ENCODE assay signal across 9 cellular contexts in the genomic region with DNA sequence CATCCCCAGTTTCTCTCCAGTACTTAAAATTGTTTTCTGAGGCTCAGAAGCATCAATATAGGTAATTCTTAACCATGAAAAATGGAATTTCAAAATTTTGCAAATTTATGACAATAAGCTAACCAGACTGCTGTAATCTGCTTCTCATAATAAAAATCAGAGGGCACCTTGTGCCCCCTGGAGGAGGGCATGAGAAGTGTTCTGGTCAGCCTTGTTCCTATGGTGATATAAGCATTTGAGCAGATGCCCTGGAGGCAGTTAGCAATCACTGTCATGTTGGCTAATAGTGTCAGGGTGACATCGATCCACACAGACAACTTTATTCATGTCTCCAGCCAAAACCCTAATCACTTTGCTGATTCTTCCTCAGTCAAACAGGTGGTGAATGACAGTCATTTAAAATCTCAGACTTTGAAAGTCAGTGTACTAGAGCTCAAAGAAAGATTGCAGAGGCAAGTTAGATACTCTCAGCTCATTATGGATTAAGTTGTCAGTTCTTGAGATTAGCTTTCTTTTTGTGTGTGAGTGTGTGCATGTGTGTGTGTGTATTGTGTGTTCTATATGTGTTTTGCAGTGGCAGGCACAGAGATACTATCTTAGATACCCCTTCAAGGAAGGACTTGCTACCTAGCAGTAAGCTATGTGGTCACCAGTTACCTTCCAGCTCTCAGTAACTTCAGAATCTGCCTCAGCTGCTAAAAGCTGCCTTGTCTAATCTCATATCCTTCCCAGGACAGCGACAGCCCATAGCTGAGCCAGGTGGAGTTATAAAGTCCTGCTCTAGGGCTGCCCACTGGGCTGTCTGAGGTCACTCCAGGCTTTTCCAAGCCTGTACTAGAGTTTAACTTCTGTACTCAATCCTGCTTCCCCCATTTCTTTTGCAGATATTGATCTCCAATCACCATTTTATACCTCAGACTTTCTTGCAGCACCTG.
DNase-seq lines count a peak whose midpoint lies in the region; ATAC-seq, FAIRE-seq and TF ChIP-seq lines count a peak whose summit lies in the region.
"Had no signal": no experiment of that assay in that cellular context is flagged by ENCODE, and none has a peak within 500 bp of the region (broad histone marks: within the 10 kb centered on the region; RNA-seq: fewer than 3 reads in every experiment).

No MANE protein-coding gene starts in this region.

- no peaks in the 10 kb centered on the region for H3K36me3 ChIP-seq in GM12878 (ENCODE audit: control insufficient read depth in 2 of 2, insufficient read depth in 2 of 2, low read length in 1 of 2)
- H3K36me3 ChIP-seq in trophoblast cell (ENCODE audit: control insufficient read depth in 1 of 2, insufficient read depth in 2 of 2, low read length in 2 of 2) = no peaks in the 10 kb centered on the region
- H3K36me3 ChIP-seq in tibial artery = no peaks in the 10 kb centered on the region

- FAIRE-seq in GM12878 (lab: Jason Lieb, UNC) = no peak
- FAIRE-seq: G401.6 had no signal

- H4K20me1 ChIP-seq in GM12878 (ENCODE audit: control insufficient read depth, insufficient read depth) = no peaks in the 10 kb centered on the region

- H3K27ac Mint-ChIP-seq in activated CD4-positive, alpha-beta T cell treated with anti-CD3 and anti-CD28 coated beads for 36 hours = no peak overlapping the region

- CTCF ChIA-PET in activated CD4-positive, alpha-beta T cell treated with anti-CD3 and anti-CD28 coated beads for 36 hours (lab: Charles Lee) = interaction anchor here (0.7 to 1.2 kb wide), 2 partner anchors 9 to 542 kb away, joined by 4 read pairs; no protein-coding TSS in a partner anchor
- CTCF ChIA-PET in GM12878 (lab: Yijun Ruan, JAX) = interaction anchor here (0.8 to 2.9 kb wide), 9 partner anchors 8 to 348 kb away, joined by 3 to 12 read pairs (median 3); no protein-coding TSS in a partner anchor

- H4K12ac ChIP-seq in trophoblast cell (ENCODE audit: low read depth, low read length) = no peak overlapping the region

- no peak overlapping the region for H3K14ac ChIP-seq in trophoblast cell (ENCODE audit: low read length)

- no peak for TF ChIP-seq RAD21 in GM12878 (IDR thresholded peaks at IDR 0.05; ENCODE audit: insufficient read depth, low read depth, low read length)

- H3K9me3 Mint-ChIP-seq in activated CD4-positive, alpha-beta T cell treated with anti-CD3 and anti-CD28 coated beads for 36 hours (ENCODE audit: low read depth) = no peaks in the 10 kb centered on the region

- H2BK12ac ChIP-seq in trophoblast cell (ENCODE audit: low read length) = no peak overlapping the region

- no peaks in the 10 kb centered on the region for H3K36me3 Mint-ChIP-seq in activated CD4-positive, alpha-beta T cell treated with anti-CD3 and anti-CD28 coated beads for 36 hours (ENCODE audit: low read depth)

- POLR2A ChIA-PET in activated CD4-positive, alpha-beta T cell treated with anti-CD3 and anti-CD28 coated beads for 36 hours (lab: Charles Lee) = no interaction called here
- POLR2A ChIA-PET in GM12878 (lab: Charles Lee) = interaction anchor here (0.6 kb wide), 1 partner anchor 517 kb away, joined by 4 read pairs; no protein-coding TSS in a partner anchor

- H2AFZ ChIP-seq in GM12878 (ENCODE audit: control insufficient read depth, low read depth, low read length) (no peak overlapping the region), trophoblast cell (ENCODE audit: insufficient read depth, low read length, poor library complexity) (no peak overlapping the region)

- H2BK120ac ChIP-seq in trophoblast cell (ENCODE audit: insufficient read depth, low read length, poor library complexity) = no peak overlapping the region

- H4K91ac ChIP-seq in trophoblast cell (ENCODE audit: low read depth, low read length) = no peak overlapping the region

- 0% methylated on average over 2 of the region's 2 CpGs for WGBS in GM12878 (ENCODE audit: insufficient coverage, insufficient replicate concordance, low lambda C conversion rate, missing lambda C conversion rate)
- WGBS in trophoblast cell (ENCODE audit: extremely low coverage, insufficient coverage, insufficient read length) = no CpG with 5 or more reads among the region's 2 CpGs

- no peaks in the 10 kb centered on the region for H3K79me2 ChIP-seq in GM12878 (ENCODE audit: control insufficient read depth, insufficient read depth, low read length)
- H3K79me2 ChIP-seq in trophoblast cell (ENCODE audit: control insufficient read depth, insufficient read depth, low read length, poor library complexity) = no peaks in the 10 kb centered on the region

- H3K18ac ChIP-seq in trophoblast cell (ENCODE audit: low read length) = no peak overlapping the region

- RAD21 ChIA-PET in GM12878 (lab: Charles Lee; ENCODE audit: unreplicated experiment) = interaction anchor here (0.9 kb wide), 1 partner anchor 1014 kb away, joined by 4 read pairs; no protein-coding TSS in a partner anchor

- no peak for TF ChIP-seq EP300 in GM12878 (IDR thresholded peaks at IDR 0.05; ENCODE audit: borderline replicate concordance in 1 of 2, control insufficient read depth in 1 of 2, low read depth in 2 of 2, low read length in 2 of 2)

- H3K4me1 ChIP-seq in GM12878 (ENCODE audit: control insufficient read depth, insufficient read depth, low read length) (no peaks in the 10 kb centered on the region), trophoblast cell (ENCODE audit: control insufficient read depth in 1 of 2, insufficient read depth in 2 of 2, low read length in 2 of 2) (no peaks in the 10 kb centered on the region), tibial artery (no peaks in the 10 kb centered on the region)

- H3K4ac ChIP-seq in trophoblast cell (ENCODE audit: low read depth, low read length) = no peak overlapping the region

- H3K4me1 Mint-ChIP-seq in activated CD4-positive, alpha-beta T cell treated with anti-CD3 and anti-CD28 coated beads for 36 hours = no peaks in the 10 kb centered on the region

- intact Hi-C loops in activated CD4-positive, alpha-beta T cell treated with anti-CD3 and anti-CD28 coated beads for 36 hours (cut with DNase I, micrococcal nuclease) = no loop called here
- intact Hi-C loops in GM12878 (cut with micrococcal nuclease; ENCODE audit: unreplicated experiment) (no loop called here), tibial artery (cut with DNase I; ENCODE audit: low total_unique reads) (no loop called here)

- in situ Hi-C loops in GM12878 (cut with MboI) = no loop called here

- peak; percentile 24 for DNase-seq in activated CD4-positive, alpha-beta T cell treated with anti-CD3 and anti-CD28 coated beads for 36 hours
- no peak for DNase-seq in activated CD4-positive, alpha-beta T cell treated with anti-CD3 and anti-CD28 coated beads, Interleukin-2, amount 50 U/mL, for 4 hours
- DNase-seq in NB4 (ENCODE audit: low read depth) (peak; percentile 34), GM12878 (ENCODE audit: low read depth, low spot score) (no peak), trophoblast cell (peak; percentile 52 to 67), cerebellar nuclear complex (lab: John Stamatoyannopoulos, UW) (no peak), tibial artery (no peak), NOMO-1 treated with dmso at 0.1 percent for 144 hours (lab: John Stamatoyannopoulos, UW; ENCODE audit: unreplicated experiment) (no peak)

- no peaks in the 10 kb centered on the region for H3K27me3 ChIP-seq in GM12878 (replicated peaks in 1 of 2; ENCODE audit: control insufficient read depth in 2 of 2, insufficient read depth in 2 of 2, low read length in 1 of 2)
- no peaks in the 10 kb centered on the region for H3K27me3 ChIP-seq in trophoblast cell (ENCODE audit: insufficient read depth, low read length)
- no peaks in the 10 kb centered on the region for H3K27me3 ChIP-seq in tibial artery

- H3K4me3 ChIP-seq in NB4 (ENCODE audit: low read depth, low read length) (no peak overlapping the region), GM12878 (no peak overlapping the region), trophoblast cell (ENCODE audit: low read depth, low read length) (no peak overlapping the region), tibial artery (no peak overlapping the region)

- H3K9me3 ChIP-seq in GM12878 (replicated peaks; ENCODE audit: control insufficient read depth, insufficient read depth, low read length) = no peaks in the 10 kb centered on the region
- H3K9me3 ChIP-seq in trophoblast cell (ENCODE audit: insufficient read depth, low read depth, low read length) = no peaks in the 10 kb centered on the region
- H3K9me3 ChIP-seq in tibial artery = no peaks in the 10 kb centered on the region

- H2AK5ac ChIP-seq in trophoblast cell (ENCODE audit: low read length) = no peak overlapping the region

- BruUV-seq in GM12878 (replicated peaks; lab: Mats Ljungman, UMichigan) = no TSS peak

- TF ChIP-seq CTCF in NB4 (IDR thresholded peaks at IDR 0.05; ENCODE audit: low read depth, low read length) (peak; percentile 58), GM12878 (IDR thresholded peaks at IDR 0.05 in 2 of 3, conservative IDR thresholded peaks at IDR 0.05 in 1 of 3; ENCODE audit: control insufficient read depth in 2 of 3, extremely low read depth in 1 of 3, insufficient read depth in 1 of 3, low read depth in 3 of 3, low read length in 3 of 3) (peak in 1 of 3 experiments; percentile 24; a peak in 1 of 6 replicates), tibial artery (IDR thresholded peaks at IDR 0.05) (peak in 1 of 2 experiments; percentile 15)

- H3K27me3 Mint-ChIP-seq in activated CD4-positive, alpha-beta T cell treated with anti-CD3 and anti-CD28 coated beads for 36 hours = no peaks in the 10 kb centered on the region

- no peak for TF ChIP-seq POLR2A in NB4 (IDR thresholded peaks at IDR 0.05; ENCODE audit: extremely low read depth, insufficient read length)
- no peak for TF ChIP-seq POLR2A in GM12878 (IDR thresholded peaks at IDR 0.05; ENCODE audit: low read depth, low read length)

- no peak for ATAC-seq in activated CD4-positive, alpha-beta T cell treated with anti-CD3 and anti-CD28 coated beads for 36 hours
- ATAC-seq in GM12878 = peak; percentile 62

- H3K27ac ChIP-seq in GM12878 (ENCODE audit: control insufficient read depth, insufficient read depth) (no peak overlapping the region), trophoblast cell (ENCODE audit: low read depth, low read length) (no peak overlapping the region), tibial artery (no peak overlapping the region)

- no peak overlapping the region for H3K4me3 Mint-ChIP-seq in activated CD4-positive, alpha-beta T cell treated with anti-CD3 and anti-CD28 coated beads for 36 hours

- no peak overlapping the region for H4K8ac ChIP-seq in trophoblast cell (ENCODE audit: low read depth, low read length)

- no peak overlapping the region for H3K23ac ChIP-seq in trophoblast cell (ENCODE audit: low read length)

- no peak overlapping the region for H3K9ac ChIP-seq in GM12878 (ENCODE audit: control insufficient read depth, insufficient read depth, low read length)
- H3K9ac ChIP-seq in trophoblast cell (ENCODE audit: low read length) = no peak overlapping the region

- H2BK5ac ChIP-seq in trophoblast cell (ENCODE audit: low read depth, low read length, poor library complexity) = no peak overlapping the region

- H3K79me1 ChIP-seq in trophoblast cell (ENCODE audit: low read length) = no peaks in the 10 kb centered on the region

- SMC1A ChIA-PET in GM12878 (lab: Charles Lee; ENCODE audit: uncharacterized antibody, unreplicated experiment) = interaction anchor here (0.9 to 1.1 kb wide), 2 partner anchors 10 to 27 kb away, joined by 3 read pairs; no protein-coding TSS in a partner anchor

- no peak overlapping the region for H3K4me2 ChIP-seq in GM12878 (ENCODE audit: control insufficient read depth, insufficient read depth)
- H3K4me2 ChIP-seq in trophoblast cell (ENCODE audit: low read length) = no peak overlapping the region

Comparison
In these comparisons a context has a peak if more than half of its experiments do, and no peak if none do; other contexts are left out.
1. DNase-seq: peak in activated CD4-positive, alpha-beta T cell treated with anti-CD3 and anti-CD28 coated beads for 36 hours (single experiment), NB4 (single experiment) and trophoblast cell (2 of 2); none in activated CD4-positive, alpha-beta T cell treated with anti-CD3 and anti-CD28 coated beads, Interleukin-2, amount 50 U/mL, for 4 hours (0 of 2), GM12878 (single experiment), cerebellar nuclear complex (0 of 2), tibial artery (0 of 2) and NOMO-1 treated with dmso at 0.1 percent for 144 hours (single experiment).